25 cellular contexts compared by ENCODE assay signal in the genomic region with DNA sequence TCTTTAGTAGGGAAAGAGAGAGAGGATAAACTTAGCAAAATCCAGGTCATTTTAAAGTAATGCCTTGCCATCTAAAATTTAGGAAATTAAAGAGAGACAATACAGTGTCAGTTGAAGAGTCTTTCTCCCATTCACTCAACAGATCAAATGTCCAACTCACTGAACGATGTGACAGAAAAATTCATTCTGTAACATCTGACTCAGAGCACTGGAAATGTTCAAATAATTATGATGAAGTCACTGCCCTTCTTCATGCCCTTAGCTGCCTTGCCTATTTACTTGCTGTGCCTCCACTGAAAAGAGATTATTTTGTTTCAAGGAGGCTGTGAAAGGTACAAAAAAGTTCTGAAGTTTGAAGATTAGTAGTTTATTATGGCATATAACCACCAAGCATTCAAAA.
"Had no signal": no experiment of that assay in that cellular context is flagged by ENCODE, and none has a peak within 500 bp of the region (broad histone marks: within the 10 kb centered on the region; RNA-seq: fewer than 3 reads in every experiment).

No MANE protein-coding gene starts in this region.

- DNase-seq: activated CD4-positive, alpha-beta memory T cell treated with anti-CD3 and anti-CD28 coated beads, Interleukin-2, amount 10 ng/mL, durations not matched to agents 7 days and 5 days; activated CD4-positive, alpha-beta T cell treated with anti-CD3 and anti-CD28 coated beads for 36 hours; activated CD4-positive, alpha-beta T cell treated with anti-CD3 and anti-CD28 coated beads, Interleukin-2, amount 50 U/mL, for 1 hour; activated gamma-delta T cell; activated naive CD4-positive, alpha-beta T cell treated with anti-CD3 and anti-CD28 coated beads for 36 hours; activated T-cell treated with anti-CD3 and anti-CD28 coated beads for 4 hours; activated T-cell treated with anti-CD3 and anti-CD28 coated beads, Interleukin-2, amount 50 U/mL, for 48 hours; amygdala; MM.1S; NCI-H1105; NCI-H1436 treated with DMSO at 0.1 percent for 48 hours; NCI-H187; NCI-H2081; NCI-H2171 treated with DMSO at 0.1 percent for 48 hours; NCI-H226; NCI-H510A; NCI-H526 treated with DMSO at 0.1 percent for 48 hours; NCI-H82; NK-92 treated with Interleukin-12 subunit alpha and Interleukin-12 subunit beta, amount 100 ng/mL, for 24 hours; Peyer's patch; SIG-M5; T-helper 1 cell; WERI-Rb-1 had no signal

- H3K36me3 ChIP-seq: Peyer's patch, WERI-Rb-1 had no signal

- H3K4me3 ChIP-seq: Peyer's patch had no signal

- H3K27ac ChIP-seq: Peyer's patch, WERI-Rb-1 had no signal

- ATAC-seq: activated CD4-positive, alpha-beta T cell treated with anti-CD3 and anti-CD28 coated beads for 36 hours; activated T-helper 17 cell treated with anti-CD3 and anti-CD28 coated beads, Interleukin-2, amount 50 U/mL, for 72 hours had no signal

- H3K9me3 ChIP-seq: Peyer's patch had no signal

- FAIRE-seq: astrocyte had no signal

- H3K4me1 ChIP-seq: Peyer's patch had no signal

- H3K27me3 ChIP-seq: Peyer's patch had no signal
